ENCODE assay signal across 3 cellular contexts in the genomic region with DNA sequence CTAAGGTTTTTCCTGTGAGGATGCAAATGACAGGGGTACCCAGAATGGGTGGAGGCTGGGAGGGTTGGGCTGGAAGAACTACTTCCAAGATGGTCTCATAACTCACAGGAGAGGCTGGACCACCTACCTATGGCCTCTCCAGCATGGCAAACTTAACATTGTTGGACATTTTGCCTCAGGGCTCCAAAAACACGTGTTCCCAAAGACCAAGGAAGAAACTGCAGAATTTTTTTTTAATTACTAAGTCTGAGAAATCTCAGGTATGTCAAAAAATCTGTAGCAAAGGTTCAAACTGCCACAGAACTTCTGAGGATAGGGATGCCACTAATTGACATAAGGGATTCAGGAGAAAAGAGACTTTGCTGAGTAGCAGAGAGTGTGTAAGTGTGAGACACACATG.
"Had no signal": no experiment of that assay in that cellular context is flagged by ENCODE, and none has a peak within 500 bp of the region (broad histone marks: within the 10 kb centered on the region; RNA-seq: fewer than 3 reads in every experiment).

No MANE protein-coding gene starts in this region.

- H3K4me3 ChIP-seq: GM12878 had no signal

- DNase-seq: GDM1, GF-D8 had no signal
